7 cellular contexts compared by ENCODE assay signal in the genomic region with DNA sequence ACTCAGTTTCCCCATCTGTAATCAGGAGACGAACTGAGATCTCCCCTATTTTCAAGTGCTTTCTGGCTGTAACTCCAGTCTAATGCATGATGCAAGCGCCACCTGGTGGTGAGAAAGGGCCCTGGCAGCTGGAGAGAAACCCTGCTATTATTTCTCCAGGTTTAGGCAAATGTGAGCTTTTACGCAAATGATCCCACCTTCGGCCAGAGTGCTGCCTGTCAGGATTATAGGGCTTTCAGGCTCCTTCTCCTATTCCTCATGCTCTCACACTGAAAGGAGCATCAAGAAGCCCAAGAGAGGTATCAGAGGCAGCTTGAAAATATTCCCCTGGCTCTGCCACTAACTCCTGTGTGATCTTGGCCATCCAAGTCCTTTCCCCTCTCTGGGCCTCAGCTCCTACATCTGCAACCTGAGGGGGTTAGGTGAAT.
DNase-seq lines count a peak whose midpoint lies in the region; ATAC-seq, FAIRE-seq and TF ChIP-seq lines count a peak whose summit lies in the region.

No MANE protein-coding gene starts in this region.

- no peaks in the 10 kb centered on the region; the same call in 1 of the 2 replicates for H4K20me1 ChIP-seq in K562 (replicated peaks; ENCODE audit: control insufficient read depth, insufficient read depth, low read length)

- POLR2A ChIA-PET in K562 (lab: Yijun Ruan, JAX): interaction anchor here (0.6 to 1.4 kb wide), 6 partner anchors 22 to 158 kb away, joined by 3 to 4 read pairs (median 3); no protein-coding TSS in a partner anchor

- BruUV-seq in K562 (replicated peaks; lab: Mats Ljungman, UMichigan): no TSS peak

- intact Hi-C loops in K562 (cut with micrococcal nuclease): loop anchor here (1.0 to 10.0 kb wide), 2 partner anchors 156 to 280 kb away; no protein-coding TSS in a partner anchor
- intact Hi-C loops in spleen (cut with DNase I; ENCODE audit: low total_unique reads): loop anchor here (2.0 to 5.0 kb wide), 2 partner anchors 156 to 277 kb away; no protein-coding TSS in a partner anchor

- TF ChIP-seq POLR2A in K562 (conservative IDR thresholded peaks at IDR 0.05) (no peak), spleen (IDR thresholded peaks at IDR 0.05) (no peak)

- WGBS in K562 (ENCODE audit: insufficient coverage, low coverage, missing lambda C conversion rate): 0% methylated on average over 4 of the region's 4 CpGs
- 9 to 19% (median 11%) methylated on average over 4 of the region's 4 CpGs for WGBS in spleen, 5 donors

- TF ChIP-seq CTCF in GM12801 (IDR thresholded peaks at IDR 0.05; ENCODE audit: extremely low read depth, insufficient read length) (peak; percentile 89), K562 (IDR thresholded peaks at IDR 0.05 in 2 of 3, conservative IDR thresholded peaks at IDR 0.05 in 1 of 3; ENCODE audit: insufficient read depth in 2 of 3, low read depth in 1 of 3, low read length in 3 of 3) (peak; percentile 85 to 93 (median 92)), spleen (IDR thresholded peaks at IDR 0.05 in 8 of 11, conservative IDR thresholded peaks at IDR 0.05 in 3 of 11) (peak; percentile 66 to 96 (median 91))

- peak; percentile 91 for ATAC-seq in K562
- ATAC-seq in GM18867 (IDR thresholded peaks at IDR 0.05; ENCODE audit: unreplicated experiment): no peak

- no peak overlapping the region for H3K4me2 ChIP-seq in K562 (ENCODE audit: insufficient read depth, low read length)

- H3K4me3 ChIP-seq in K562 (no peak overlapping the region), spleen (no peak overlapping the region)

- peaks cover 5 to 9% of the 10 kb centered on the region in 2 experiments; a peak in 2 of 5 replicates for H3K4me1 ChIP-seq in K562 (replicated peaks in 1 of 2; ENCODE audit: control insufficient read depth in 2 of 2, insufficient read depth in 2 of 2, low read length in 2 of 2)
- peaks cover 0 to 5% (median 0%) of the 10 kb centered on the region in 6 donors for H3K4me1 ChIP-seq in spleen

- H3K27ac ChIP-seq in K562 (ENCODE audit: extremely low read depth, low read depth, low read length) (no peak overlapping the region), spleen (no peak overlapping the region)

- in situ Hi-C loops in K562 (cut with MboI): loop anchor here (10.0 kb wide), 1 partner anchor 280 kb away; no protein-coding TSS in a partner anchor

- H2AFZ ChIP-seq in K562 (ENCODE audit: low read depth, low read length): no peak overlapping the region

- no peak for TF ChIP-seq EP300 in K562 (IDR thresholded peaks at IDR 0.05; ENCODE audit: low read length)

- peak; percentile 81 to 94 for TF ChIP-seq RAD21 in K562 (CRISPR knock-in tag; conservative IDR thresholded peaks at IDR 0.05 in 1 of 2, IDR thresholded peaks at IDR 0.05 in 1 of 2)

- DNase-seq in NCI-H1092 (lab: John Stamatoyannopoulos, UW) (peak; percentile 49), T1000 (lab: John Stamatoyannopoulos, UW) (peak; percentile 29), K562 (ENCODE audit: extremely low read depth in 1 of 4, low spot score in 3 of 4) (peak; percentile 68 to 79 (median 70)), iPS-NIHi11 (ENCODE audit: low spot score) (peak; percentile 74), spleen (peak; percentile 88)

- no peaks in the 10 kb centered on the region for H3K9me1 ChIP-seq in K562 (ENCODE audit: control insufficient read depth, insufficient read depth, low read length)

- H3K27me3 ChIP-seq in K562 (ENCODE audit: control insufficient read depth in 2 of 2, insufficient read depth in 2 of 2, low read length in 2 of 2): peaks cover 14 to 25% of the 10 kb centered on the region in 2 experiments; a peak in 4 of 5 replicates
- peaks cover 0 to 4% (median 0%) of the 10 kb centered on the region in 7 donors for H3K27me3 ChIP-seq in spleen (replicated peaks in 1 of 7)

- H3K9ac ChIP-seq in K562 (ENCODE audit: insufficient read depth in 1 of 2, low read depth in 2 of 2, low read length in 2 of 2): no peak overlapping the region

- H3K9me3 ChIP-seq in K562 (replicated peaks; ENCODE audit: control insufficient read depth, insufficient read depth, low read depth, low read length): no peaks in the 10 kb centered on the region
- H3K9me3 ChIP-seq in spleen: no peaks in the 10 kb centered on the region

- H3K36me3 ChIP-seq in K562 (ENCODE audit: control insufficient read depth, insufficient read depth, low read length) (no peaks in the 10 kb centered on the region), spleen (no peaks in the 10 kb centered on the region)

- no peaks in the 10 kb centered on the region for H3K79me2 ChIP-seq in K562 (ENCODE audit: control insufficient read depth, insufficient read depth, low read length)

- peak; percentile 91 for FAIRE-seq in K562 (lab: Jason Lieb, UNC)

- CTCF ChIA-PET in K562 (lab: Yijun Ruan, JAX; ENCODE audit: low intra/inter-chr PET ratio): interaction anchor here (0.6 to 4.5 kb wide), 5 partner anchors 154 to 285 kb away, joined by 4 to 39 read pairs (median 6); no protein-coding TSS in a partner anchor

TF ChIP-seq in K562, 482 proteins besides CTCF, POLR2A, EP300 and RAD21 (continues in another document):
- TF ChIP-seq, protein P1, sequence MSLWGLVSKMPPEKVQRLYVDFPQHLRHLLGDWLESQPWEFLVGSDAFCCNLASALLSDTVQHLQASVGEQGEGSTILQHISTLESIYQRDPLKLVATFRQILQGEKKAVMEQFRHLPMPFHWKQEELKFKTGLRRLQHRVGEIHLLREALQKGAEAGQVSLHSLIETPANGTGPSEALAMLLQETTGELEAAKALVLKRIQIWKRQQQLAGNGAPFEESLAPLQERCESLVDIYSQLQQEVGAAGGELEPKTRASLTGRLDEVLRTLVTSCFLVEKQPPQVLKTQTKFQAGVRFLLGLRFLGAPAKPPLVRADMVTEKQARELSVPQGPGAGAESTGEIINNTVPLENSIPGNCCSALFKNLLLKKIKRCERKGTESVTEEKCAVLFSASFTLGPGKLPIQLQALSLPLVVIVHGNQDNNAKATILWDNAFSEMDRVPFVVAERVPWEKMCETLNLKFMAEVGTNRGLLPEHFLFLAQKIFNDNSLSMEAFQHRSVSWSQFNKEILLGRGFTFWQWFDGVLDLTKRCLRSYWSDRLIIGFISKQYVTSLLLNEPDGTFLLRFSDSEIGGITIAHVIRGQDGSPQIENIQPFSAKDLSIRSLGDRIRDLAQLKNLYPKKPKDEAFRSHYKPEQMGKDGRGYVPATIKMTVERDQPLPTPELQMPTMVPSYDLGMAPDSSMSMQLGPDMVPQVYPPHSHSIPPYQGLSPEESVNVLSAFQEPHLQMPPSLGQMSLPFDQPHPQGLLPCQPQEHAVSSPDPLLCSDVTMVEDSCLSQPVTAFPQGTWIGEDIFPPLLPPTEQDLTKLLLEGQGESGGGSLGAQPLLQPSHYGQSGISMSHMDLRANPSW (CRISPR knock-in tag; IDR thresholded peaks at IDR 0.05): no peak
- TF ChIP-seq ATF7 (IDR thresholded peaks at IDR 0.05) (0 out of 2 replicates have a peak, but pooled peaks have one; percentile 13), ZNF766 (CRISPR knock-in tag; conservative IDR thresholded peaks at IDR 0.05) (no peak), SRSF1 (IDR thresholded peaks at IDR 0.05; ENCODE audit: low read depth, low read length) (no peak), ZNF76 (CRISPR knock-in tag; IDR thresholded peaks at IDR 0.05; ENCODE audit: borderline replicate concordance) (no peak), ZNF134 (CRISPR knock-in tag; conservative IDR thresholded peaks at IDR 0.05) (no peak), XRCC5 (IDR thresholded peaks at IDR 0.05; ENCODE audit: low read depth, low read length) (0 out of 2 replicates have a peak, but pooled peaks have one; percentile 33), ZNF717 (CRISPR knock-in tag; IDR thresholded peaks at IDR 0.05) (no peak), HEY1 (CRISPR knock-in tag; IDR thresholded peaks at IDR 0.05; ENCODE audit: borderline replicate concordance) (no peak), CCNT2 (IDR thresholded peaks at IDR 0.05; ENCODE audit: borderline replicate concordance, extremely low read depth, insufficient read length, low read depth, low read length) (no peak), HNRNPH1 (optimal IDR thresholded peaks at IDR 0.05; ENCODE audit: low read depth, low read length) (no peak)
- TF ChIP-seq, protein P2, sequence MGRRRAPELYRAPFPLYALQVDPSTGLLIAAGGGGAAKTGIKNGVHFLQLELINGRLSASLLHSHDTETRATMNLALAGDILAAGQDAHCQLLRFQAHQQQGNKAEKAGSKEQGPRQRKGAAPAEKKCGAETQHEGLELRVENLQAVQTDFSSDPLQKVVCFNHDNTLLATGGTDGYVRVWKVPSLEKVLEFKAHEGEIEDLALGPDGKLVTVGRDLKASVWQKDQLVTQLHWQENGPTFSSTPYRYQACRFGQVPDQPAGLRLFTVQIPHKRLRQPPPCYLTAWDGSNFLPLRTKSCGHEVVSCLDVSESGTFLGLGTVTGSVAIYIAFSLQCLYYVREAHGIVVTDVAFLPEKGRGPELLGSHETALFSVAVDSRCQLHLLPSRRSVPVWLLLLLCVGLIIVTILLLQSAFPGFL (CRISPR knock-in tag; IDR thresholded peaks at IDR 0.05): no peak
- TF ChIP-seq, protein P3, sequence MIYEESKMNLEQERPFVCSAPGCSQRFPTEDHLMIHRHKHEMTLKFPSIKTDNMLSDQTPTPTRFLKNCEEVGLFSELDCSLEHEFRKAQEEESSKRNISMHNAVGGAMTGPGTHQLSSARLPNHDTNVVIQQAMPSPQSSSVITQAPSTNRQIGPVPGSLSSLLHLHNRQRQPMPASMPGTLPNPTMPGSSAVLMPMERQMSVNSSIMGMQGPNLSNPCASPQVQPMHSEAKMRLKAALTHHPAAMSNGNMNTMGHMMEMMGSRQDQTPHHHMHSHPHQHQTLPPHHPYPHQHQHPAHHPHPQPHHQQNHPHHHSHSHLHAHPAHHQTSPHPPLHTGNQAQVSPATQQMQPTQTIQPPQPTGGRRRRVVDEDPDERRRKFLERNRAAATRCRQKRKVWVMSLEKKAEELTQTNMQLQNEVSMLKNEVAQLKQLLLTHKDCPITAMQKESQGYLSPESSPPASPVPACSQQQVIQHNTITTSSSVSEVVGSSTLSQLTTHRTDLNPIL (CRISPR knock-in tag; IDR thresholded peaks at IDR 0.05): no peak
- TF ChIP-seq, protein P4, sequence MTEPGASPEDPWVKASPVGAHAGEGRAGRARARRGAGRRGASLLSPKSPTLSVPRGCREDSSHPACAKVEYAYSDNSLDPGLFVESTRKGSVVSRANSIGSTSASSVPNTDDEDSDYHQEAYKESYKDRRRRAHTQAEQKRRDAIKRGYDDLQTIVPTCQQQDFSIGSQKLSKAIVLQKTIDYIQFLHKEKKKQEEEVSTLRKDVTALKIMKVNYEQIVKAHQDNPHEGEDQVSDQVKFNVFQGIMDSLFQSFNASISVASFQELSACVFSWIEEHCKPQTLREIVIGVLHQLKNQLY (CRISPR knock-in tag; conservative IDR thresholded peaks at IDR 0.05): no peak

Comparison
In these comparisons a context has a peak if more than half of its experiments do, and no peak if none do; other contexts are left out.
1. DNase-seq: peak in every context shown above with its lines; median percentile 88 in spleen; 74 in iPS-NIHi11; 70 in K562; 49 in NCI-H1092; 29 in T1000.